In genomic region chr1:100874433-100874832, GRCh38 we compare ENCODE assay signal across 9 cellular contexts.
"Had no signal": no experiment of that assay in that cellular context is flagged by ENCODE, and none has a peak within 500 bp of the region (broad histone marks: within the 10 kb centered on the region; RNA-seq: fewer than 3 reads in every experiment).

No MANE protein-coding gene starts in this region.

- H3K27me3 Mint-ChIP-seq: IgD-negative memory B cell had no signal

- DNase-seq: IMR-90, KBM-7, KG1 had no signal

- H3K4me2 ChIP-seq: KMS-11 had no signal

- H3K27ac ChIP-seq: HL-60, KMS-11 had no signal

- H3K4me1 Mint-ChIP-seq: IgD-negative memory B cell had no signal

- H3K9me3 Mint-ChIP-seq: IgD-negative memory B cell had no signal

- ATAC-seq: HepG2, K562 had no signal

- H3K36me3 Mint-ChIP-seq: IgD-negative memory B cell had no signal

- H3K27ac Mint-ChIP-seq: IgD-negative memory B cell had no signal

- H3K4me3 ChIP-seq: K562 had no signal

- H3K9ac ChIP-seq: KMS-11 had no signal

- H3K4me3 Mint-ChIP-seq: IgD-negative memory B cell had no signal

- FAIRE-seq: HepG2, HTR-8/SVneo, K562 had no signal
